Comparison of ENCODE assay signal across 8 cellular contexts in genomic region chr1:168225476-168226190, GRCh38. TPM values are rescaled to one million over a fixed set of nuclear protein-coding genes. Genes with fewer than 3 reads are reported as not detected.
DNase-seq lines count a peak whose midpoint lies in the region; ATAC-seq and TF ChIP-seq lines count a peak whose summit lies in the region.

TSS of gene SFT2D2 (plus strand) at chr1:168226004. CDS start at chr1:168226080, 76 bp downstream.

- DNase-seq in Kasumi-1 (lab: John Stamatoyannopoulos, UW) (peak; percentile 72 to 79), SHP77 (lab: John Stamatoyannopoulos, UW) (peak; percentile 80 to 86), fibroblast of the conjunctiva (ENCODE audit: low read depth) (peak; percentile 60), stomach (peak; percentile 80)
- peak; percentile 76 for DNase-seq in activated effector memory CD4-positive, alpha-beta T cell treated with Interleukin-2 at 50 U/mL for 16 hours

- H3K27me3 ChIP-seq in DOHH2 (ENCODE audit: control insufficient read depth, low read length) (no peaks in the 10 kb centered on the region), neural cell (ENCODE audit: insufficient read depth, low read depth, low read length) (peaks cover 5% of the 10 kb centered on the region), stomach (peaks cover 0 to 4% (median 0%) of the 10 kb centered on the region in 3 donors)

- ATAC-seq in GM21825 (IDR thresholded peaks at IDR 0.05; ENCODE audit: unreplicated experiment): peak; percentile 76

- peak within 1 kb of the TSS; percentile 69 for H3K9ac ChIP-seq in neural cell (ENCODE audit: low read length)

- H3K9me2 ChIP-seq in DOHH2 (replicated peaks; ENCODE audit: control insufficient read depth, low read length): no peaks in the 10 kb centered on the region
- H3K9me2 ChIP-seq in neural cell (ENCODE audit: insufficient read depth, low read length): no peaks in the 10 kb centered on the region

- TF ChIP-seq EP300 in neural cell (conservative IDR thresholded peaks at IDR 0.05; ENCODE audit: poor library complexity, severe bottlenecking) (peak; percentile 43), stomach (IDR thresholded peaks at IDR 0.05) (no peak)

- no peaks in the 10 kb centered on the region; the same call in 1 of the 2 replicates for H3F3A ChIP-seq in DOHH2 (ENCODE audit: control insufficient read depth, insufficient read depth)
- H3F3A ChIP-seq in neural cell (ENCODE audit: insufficient read depth, low read length, poor library complexity, severe bottlenecking): no peaks in the 10 kb centered on the region

- intact Hi-C loops in stomach (cut with DNase I; ENCODE audit: low total_unique reads): no loop called here

- peak within 1 kb of the TSS; percentile 50 for H3K27ac ChIP-seq in DOHH2 (ENCODE audit: low read depth, low read length)
- peak within 1 kb of the TSS; percentile 53 for H3K27ac ChIP-seq in neural cell (ENCODE audit: low read length)
- H3K27ac ChIP-seq in stomach: peak within 1 kb of the TSS; percentile 82 to 88 (median 88)

- TF ChIP-seq RAD21 in neural cell (conservative IDR thresholded peaks at IDR 0.05): peak; percentile 27

- TF ChIP-seq CTCF in DOHH2 (IDR thresholded peaks at IDR 0.05; ENCODE audit: low read depth, low read length, poor library complexity, severe bottlenecking) (no peak), neural cell (IDR thresholded peaks at IDR 0.05; ENCODE audit: poor library complexity, severe bottlenecking) (no peak), stomach (IDR thresholded peaks at IDR 0.05) (no peak)

- peaks cover 49% of the 10 kb centered on the region for H3K79me2 ChIP-seq in DOHH2 (ENCODE audit: control insufficient read depth, low read length)
- H3K79me2 ChIP-seq in neural cell (replicated peaks; ENCODE audit: insufficient read depth, low read length): peaks cover 5% of the 10 kb centered on the region

- TF ChIP-seq POLR2A in stomach (IDR thresholded peaks at IDR 0.05): peak in 1 of 4 donors; percentile 16

- H2AFZ ChIP-seq in neural cell (ENCODE audit: low read depth, low read length): peak within 1 kb of the TSS; percentile 69

- H3K9me3 ChIP-seq in DOHH2 (ENCODE audit: control insufficient read depth, insufficient read depth, low read length) (no peaks in the 10 kb centered on the region), neural cell (ENCODE audit: low read length) (no peaks in the 10 kb centered on the region), stomach (peaks cover 0 to 2% (median 0%) of the 10 kb centered on the region in 4 donors)

- H3K4me2 ChIP-seq in DOHH2 (ENCODE audit: low read length): peak within 1 kb of the TSS; percentile 95
- peak within 1 kb of the TSS; percentile 48 for H3K4me2 ChIP-seq in neural cell (ENCODE audit: low read length)

- 2 to 5% (median 2%) methylated on average over 27 to 58 of the region's 58 CpGs for WGBS in stomach, 5 donors

- H3K36me3 ChIP-seq in DOHH2 (ENCODE audit: control insufficient read depth, low read length) (peaks cover 37% of the 10 kb centered on the region), neural cell (ENCODE audit: insufficient read depth, low read length) (no peaks in the 10 kb centered on the region), stomach (peaks cover 0 to 11% (median 7%) of the 10 kb centered on the region in 4 donors)

- peaks cover 38% of the 10 kb centered on the region for H3K4me1 ChIP-seq in DOHH2 (ENCODE audit: control insufficient read depth, low read length)
- H3K4me1 ChIP-seq in stomach: peaks cover 18 to 51% (median 42%) of the 10 kb centered on the region in 4 donors

- peaks cover 19% of the 10 kb centered on the region; the same call in 1 of the 2 replicates for H4K20me1 ChIP-seq in DOHH2 (ENCODE audit: control insufficient read depth, insufficient read depth, low read depth, low read length)
- no peaks in the 10 kb centered on the region for H4K20me1 ChIP-seq in neural cell (ENCODE audit: insufficient read depth)

- H3K4me3 ChIP-seq in DOHH2 (ENCODE audit: low read length) (peak within 1 kb of the TSS; percentile 94), neural cell (ENCODE audit: low read length) (peak within 1 kb of the TSS; percentile 85), stomach (peak within 1 kb of the TSS; percentile 69 to 95 (median 88))

TF ChIP-seq in neural cell, 6 proteins besides CTCF, POLR2A, EP300 and RAD21:
- peak; percentile 23 for TF ChIP-seq SMC3 (conservative IDR thresholded peaks at IDR 0.05; ENCODE audit: poor library complexity)
- peak; percentile 62 for TF ChIP-seq POLR2AphosphoS5 (IDR thresholded peaks at IDR 0.05)
- peak; percentile 64 for TF ChIP-seq TAF1 (IDR thresholded peaks at IDR 0.05; ENCODE audit: low read depth)
- peak; percentile 13 for TF ChIP-seq REST (IDR thresholded peaks at IDR 0.05; ENCODE audit: borderline replicate concordance)
- no peak for TF ChIP-seq EZH2 (IDR thresholded peaks at IDR 0.05; ENCODE audit: borderline replicate concordance, insufficient read depth, low read length, poor library complexity, severe bottlenecking)
- TF ChIP-seq MXI1 (conservative IDR thresholded peaks at IDR 0.05; ENCODE audit: poor library complexity, severe bottlenecking): peak; percentile 55

RNA-seq across cellular contexts. Expression of gene SFT2D2, which starts in this region (rescaled TPM):
- polyA plus RNA-seq in neural cell: 4.5 and 8.3 TPM in 2 replicates
- 15.5 and 15.8 TPM in 2 replicates for polyA minus RNA-seq in neural cell
- total RNA-seq in stomach: 10 to 100 TPM in 4 of 5 donors, 1 to 10 TPM in 1; 8.8 to 61.3 (median 43.7) TPM
- polyA plus RNA-seq in stomach: 1 to 10 TPM; 1.4 to 4.0 (median 2.4) TPM

Comparison
In these comparisons a context has a peak if more than half of its experiments do, and no peak if none do; other contexts are left out.
1. Peak in every context shown above with its lines: DNase-seq, ATAC-seq, H3K4me3 ChIP-seq and H3K27ac ChIP-seq.